30 cellular contexts compared by ENCODE assay signal in the genomic region with DNA sequence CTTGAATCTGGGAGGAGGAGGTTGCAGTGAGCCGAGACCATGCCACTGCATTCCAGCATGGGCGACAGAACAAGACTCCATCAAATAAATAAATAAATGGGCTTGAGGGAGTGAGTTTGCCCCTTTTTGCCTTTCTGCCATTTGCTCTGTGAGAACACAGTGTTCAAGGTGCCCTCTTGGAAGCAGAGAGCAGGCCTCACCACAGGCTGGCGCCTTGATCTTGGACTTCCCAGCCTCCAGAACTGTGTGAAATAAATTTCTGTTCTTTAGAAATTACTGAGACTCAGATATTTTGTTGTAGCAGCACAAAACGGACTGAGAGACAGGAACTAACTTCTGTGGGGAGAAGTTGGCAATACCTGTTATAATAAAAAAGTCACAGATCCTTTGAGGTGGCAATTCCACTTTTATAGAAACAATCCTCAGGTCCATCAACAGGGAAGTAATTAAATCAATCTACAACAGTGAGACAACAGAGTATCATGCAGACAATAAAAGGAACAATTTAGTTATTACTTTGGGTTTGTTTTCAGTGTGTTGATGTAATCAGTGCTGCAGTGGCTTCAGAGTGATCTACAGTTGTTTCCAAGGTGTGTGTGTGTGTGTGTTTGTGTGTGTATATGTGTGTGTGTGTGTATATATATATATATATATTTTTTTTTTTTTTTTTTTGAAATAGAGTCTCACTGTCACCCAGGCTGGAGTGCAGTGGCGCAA.
"Had no signal": no experiment of that assay in that cellular context is flagged by ENCODE, and none has a peak within 500 bp of the region (broad histone marks: within the 10 kb centered on the region; RNA-seq: fewer than 3 reads in every experiment).

No MANE protein-coding gene starts in this region.

- FAIRE-seq: bronchial epithelial cell, RCC 7860, TTC549 had no signal

- H3K36me3 ChIP-seq: ascending aorta had no signal

- DNase-seq: activated B cell treated with CpG ODN at 0.5 μM for 24 hours; activated CD4-positive, alpha-beta T cell treated with anti-CD3 and anti-CD28 coated beads for 1 hour; activated CD4-positive, alpha-beta T cell treated with anti-CD3 and anti-CD28 coated beads, Interleukin-2, amount 10 ng/mL, durations not matched to agents 24 days and 14 days; activated CD4-positive, alpha-beta T cell treated with anti-CD3 and anti-CD28 coated beads, Interleukin-2, amount 50 U/mL, for 48 hours; activated CD8-positive, alpha-beta memory T cell treated with anti-CD3 and anti-CD28 coated beads, Interleukin-2, amount 10 ng/mL, durations not matched to agents 7 days and 5 days; activated effector memory CD4-positive, alpha-beta T cell treated with anti-CD3 and anti-CD28 coated beads, Interleukin-2, amount 50 U/mL, for 16 hours; activated naive CD4-positive, alpha-beta T cell treated with Interleukin-2 at 50 U/mL for 16 hours; activated naive CD8-positive, alpha-beta T cell treated with anti-CD3 and anti-CD28 coated beads, Interleukin-2, amount 50 U/mL, for 24 hours; activated T-cell treated with anti-CD3 and anti-CD28 coated beads, Interleukin-2, amount 50 U/mL, for 24 hours; amniotic stem cell; body of pancreas; KG1; NCI-H1092; NCI-H1417 treated with DMSO at 0.1 percent for 48 hours; NCI-H1694; NCI-H2029; NCI-H2107; NCI-H2171 treated with DMSO at 0.1 percent for 48 hours; NCI-H226; NCI-H526 treated with DMSO at 0.1 percent for 48 hours; NK-92 treated with Interleukin-12 subunit alpha and Interleukin-12 subunit beta, amount 100 ng/mL, for 24 hours; SHP77 treated with DMSO at 0.1 percent for 48 hours; T-cell; T-helper 2 cell; T1000 had no signal

- ATAC-seq: activated CD8-positive, alpha-beta memory T cell treated with anti-CD3 and anti-CD28 coated beads, Interleukin-2, amount 10 ng/mL, durations not matched to agents 7 days and 5 days; activated naive CD4-positive, alpha-beta T cell treated with anti-CD3 and anti-CD28 coated beads, Interleukin-2, amount 50 U/mL, for 72 hours; activated naive CD8-positive, alpha-beta T cell treated with anti-CD3 and anti-CD28 coated beads, Interleukin-2, amount 50 U/mL, for 24 hours; body of pancreas; T-cell had no signal

- H3K9me3 ChIP-seq: ascending aorta, body of pancreas had no signal

- H3K4me3 ChIP-seq: ascending aorta, body of pancreas had no signal

- H3K27ac ChIP-seq: ascending aorta, body of pancreas had no signal

- H3K27me3 ChIP-seq: ascending aorta, body of pancreas had no signal
